24 cellular contexts compared by ENCODE assay signal in the genomic region with DNA sequence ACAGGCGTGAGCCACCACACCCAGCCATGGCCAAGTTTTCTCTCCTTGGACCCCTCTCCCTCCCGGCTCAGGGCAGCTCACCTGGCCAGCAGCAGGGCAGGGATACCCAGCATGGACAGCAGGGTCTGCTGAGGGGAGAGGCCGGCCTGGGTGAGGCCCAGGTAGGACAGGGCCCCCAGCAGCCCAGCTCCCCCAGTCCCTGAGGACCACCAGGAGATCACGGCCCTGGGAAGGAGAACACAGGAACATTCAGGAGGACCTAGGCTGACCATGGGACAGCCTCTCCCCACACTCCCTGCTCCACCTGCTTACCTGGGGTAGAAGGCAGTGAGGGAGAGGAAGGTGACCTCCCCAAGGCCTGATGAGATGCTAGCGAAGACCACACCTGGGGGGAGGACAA. TPM values are rescaled to one million over a fixed set of nuclear protein-coding genes. Genes with fewer than 3 reads are reported as not detected.
DNase-seq lines count a peak whose midpoint lies in the region; ATAC-seq and TF ChIP-seq lines count a peak whose summit lies in the region.
"Had no signal": no experiment of that assay in that cellular context is flagged by ENCODE, and none has a peak within 500 bp of the region (broad histone marks: within the 10 kb centered on the region; RNA-seq: fewer than 3 reads in every experiment).

No MANE protein-coding gene starts in this region.

- no peak overlapping the region for H2AK5ac ChIP-seq in neuronal stem cell (ENCODE audit: low read depth, low read length)

- ATAC-seq in CD4-positive, alpha-beta T cell (ENCODE audit: poor library complexity): no peak
- ATAC-seq in HG02884 (IDR thresholded peaks at IDR 0.05; ENCODE audit: unreplicated experiment): no peak
- no peak for ATAC-seq in CD8-positive, alpha-beta T cell

- no peak overlapping the region for H3K4ac ChIP-seq in neuronal stem cell (ENCODE audit: low read length)

- peaks cover 61 to 80% of the 10 kb centered on the region in 2 donors for H3K36me3 Mint-ChIP-seq in CD14-positive monocyte
- peaks cover 59% of the 10 kb centered on the region for H3K36me3 Mint-ChIP-seq in CD4-positive, alpha-beta T cell (ENCODE audit: low read depth)
- H3K36me3 Mint-ChIP-seq in chondrocyte (ENCODE audit: low read depth): peaks cover 11% of the 10 kb centered on the region
- H3K36me3 Mint-ChIP-seq in CD8-positive, alpha-beta T cell: peaks cover 66% of the 10 kb centered on the region

- no peak overlapping the region for H2BK5ac ChIP-seq in neuronal stem cell (ENCODE audit: low read length)

- no peak overlapping the region for H3K4me2 ChIP-seq in neuronal stem cell (ENCODE audit: insufficient read depth, low read length, poor library complexity, severe bottlenecking)

- H2AFZ ChIP-seq in neuronal stem cell (ENCODE audit: low read length): no peak overlapping the region
- H2AFZ ChIP-seq: GM23248 had no signal

- H3K14ac ChIP-seq in neuronal stem cell (ENCODE audit: low read length): no peak overlapping the region

- peak overlapping the region; percentile 35 for H3K27ac ChIP-seq in CD4-positive, alpha-beta T cell (ENCODE audit: low read depth, low read length)
- H3K27ac ChIP-seq in neuronal stem cell (replicated peaks; ENCODE audit: low read length) (no peak overlapping the region), adrenal gland (no peak overlapping the region)
- no peak overlapping the region for H3K27ac ChIP-seq in CD8-positive, alpha-beta T cell (ENCODE audit: low read depth, low read length)
- H3K27ac ChIP-seq: GM23248 had no signal

- TF ChIP-seq CTCF in CD14-positive monocyte (IDR thresholded peaks at IDR 0.05) (no peak), chondrocyte (IDR thresholded peaks at IDR 0.05) (no peak), adrenal gland (IDR thresholded peaks at IDR 0.05) (no peak)
- TF ChIP-seq CTCF in CD4-positive, alpha-beta T cell (IDR thresholded peaks at IDR 0.05): no peak
- no peak for TF ChIP-seq CTCF in CD8-positive, alpha-beta T cell (IDR thresholded peaks at IDR 0.05)

- H3K9me3 ChIP-seq in CD4-positive, alpha-beta T cell (ENCODE audit: control insufficient read depth, low read length): no peaks in the 10 kb centered on the region
- H3K9me3 ChIP-seq in neuronal stem cell (replicated peaks in 1 of 2; ENCODE audit: control insufficient read depth in 2 of 2, insufficient read depth in 1 of 2, low read depth in 1 of 2, low read length in 2 of 2): no peaks in the 10 kb centered on the region
- H3K9me3 ChIP-seq in adrenal gland (replicated peaks in 1 of 3): no peaks in the 10 kb centered on the region
- no peaks in the 10 kb centered on the region for H3K9me3 ChIP-seq in CD8-positive, alpha-beta T cell (ENCODE audit: low read length)

- H3K18ac ChIP-seq in neuronal stem cell (ENCODE audit: low read length): no peak overlapping the region

- H3K27me3 ChIP-seq in CD4-positive, alpha-beta T cell (ENCODE audit: control insufficient read depth, insufficient read depth, low read length): no peaks in the 10 kb centered on the region
- H3K27me3 ChIP-seq in neuronal stem cell (ENCODE audit: control insufficient read depth in 3 of 3, insufficient read depth in 3 of 3, low read depth in 1 of 3, low read length in 3 of 3): no peaks in the 10 kb centered on the region
- no peaks in the 10 kb centered on the region for H3K27me3 ChIP-seq in adrenal gland
- no peaks in the 10 kb centered on the region for H3K27me3 ChIP-seq in CD8-positive, alpha-beta T cell (ENCODE audit: insufficient read depth, low read length)

- POLR2A ChIA-PET in CD4-positive, alpha-beta T cell (lab: Charles Lee): interaction anchor here (2.3 kb wide), 1 partner anchor 8 kb away, joined by 8 read pairs; the partner anchor contains the start of gene APOBR
- POLR2A ChIA-PET in CD8-positive, alpha-beta T cell (lab: Charles Lee): no interaction called here

- peak overlapping the region; percentile 60 for H3K9ac ChIP-seq in neuronal stem cell (ENCODE audit: low read depth, low read length, poor library complexity)
- H3K9ac ChIP-seq: GM23248 had no signal

- H3K9me3 Mint-ChIP-seq in CD14-positive monocyte (no peaks in the 10 kb centered on the region), chondrocyte (ENCODE audit: low read depth) (no peaks in the 10 kb centered on the region)
- H3K9me3 Mint-ChIP-seq in CD4-positive, alpha-beta T cell: no peaks in the 10 kb centered on the region
- H3K9me3 Mint-ChIP-seq in CD8-positive, alpha-beta T cell: no peaks in the 10 kb centered on the region
- H3K9me3 Mint-ChIP-seq: CD4-positive, CD25-positive, alpha-beta regulatory T cell had no signal

- H3K36me3 ChIP-seq in neuronal stem cell (replicated peaks in 1 of 2; ENCODE audit: control insufficient read depth in 2 of 2, insufficient read depth in 2 of 2, low read length in 2 of 2) (peaks cover 17 to 44% of the 10 kb centered on the region in 2 donors), adrenal gland (replicated peaks in 1 of 2) (peaks cover 0 to 61% of the 10 kb centered on the region in 2 donors)
- peaks cover 28% of the 10 kb centered on the region for H3K36me3 ChIP-seq in CD8-positive, alpha-beta T cell (ENCODE audit: insufficient read depth, low read length)

- no CpG with 5 or more reads among the region's 5 CpGs for WGBS in neuronal stem cell (ENCODE audit: extremely low coverage in 2 of 2, insufficient read length in 2 of 2, insufficient replicate concordance in 1 of 2), 2 donors
- 99 to 100% (median 100%) methylated on average over 2 to 5 of the region's 5 CpGs for WGBS in adrenal gland, 4 donors

- no peak overlapping the region for H2BK12ac ChIP-seq in neuronal stem cell (ENCODE audit: low read length)

- H3K4me3 ChIP-seq in neuronal stem cell (ENCODE audit: low read length in 2 of 2) (no peak overlapping the region), adrenal gland (no peak overlapping the region)
- H3K4me3 ChIP-seq in CD8-positive, alpha-beta T cell (ENCODE audit: low read depth, low read length): no peak overlapping the region
- H3K4me3 ChIP-seq: GM23248 had no signal

- H4K91ac ChIP-seq in neuronal stem cell (ENCODE audit: low read depth, low read length, poor library complexity): no peak overlapping the region

- H3K4me3 Mint-ChIP-seq in CD14-positive monocyte: no peak overlapping the region
- no peak overlapping the region for H3K4me3 Mint-ChIP-seq in CD4-positive, alpha-beta T cell
- H3K4me3 Mint-ChIP-seq in chondrocyte (ENCODE audit: unreplicated experiment): no peak overlapping the region
- no peak overlapping the region for H3K4me3 Mint-ChIP-seq in CD8-positive, alpha-beta T cell
- H3K4me3 Mint-ChIP-seq: CD4-positive, CD25-positive, alpha-beta regulatory T cell had no signal

- TF ChIP-seq POLR2A in adrenal gland (IDR thresholded peaks at IDR 0.05): no peak

- H3K4me1 ChIP-seq in neuronal stem cell (ENCODE audit: control insufficient read depth in 2 of 2, insufficient read depth in 1 of 2, low read depth in 1 of 2, low read length in 2 of 2) (no peaks in the 10 kb centered on the region), adrenal gland (replicated peaks in 1 of 2) (peaks cover 6 to 7% of the 10 kb centered on the region in 2 donors)
- no peaks in the 10 kb centered on the region for H3K4me1 ChIP-seq in CD8-positive, alpha-beta T cell (ENCODE audit: insufficient read depth, low read length)

- intact Hi-C loops in CD14-positive monocyte (cut with micrococcal nuclease) (no loop called here), adrenal gland (cut with DNase I) (no loop called here)
- intact Hi-C loops in CD4-positive, alpha-beta T cell (cut with DNase I, micrococcal nuclease): no loop called here
- intact Hi-C loops in CD8-positive, alpha-beta T cell (cut with DNase I, micrococcal nuclease): no loop called here

- no peak overlapping the region for H4K8ac ChIP-seq in neuronal stem cell (ENCODE audit: low read depth, low read length)

- DNase-seq in CD14-positive monocyte (ENCODE audit: low spot score) (peak; percentile 34), chondrocyte (ENCODE audit: low spot score) (peak; percentile 56), neuronal stem cell (ENCODE audit: low spot score) (no peak), NCI-H128 (lab: John Stamatoyannopoulos, UW; ENCODE audit: unreplicated experiment) (no peak), adrenal gland (no peak)
- DNase-seq in CD4-positive, alpha-beta T cell: no peak
- no peak for DNase-seq in CD8-positive, alpha-beta T cell
- DNase-seq: C1 segment of cervical spinal cord; Calu3; CD4-positive, CD25-positive, alpha-beta regulatory T cell; COR-L47; DMS53; DMS79 treated with DMSO at 0.1 percent for 48 hours; GF-D8; GM23248; H7; HCEC 1CT had no signal

- no peak overlapping the region for H3K23ac ChIP-seq in neuronal stem cell (ENCODE audit: low read depth, low read length, poor library complexity)

- H3K27me3 Mint-ChIP-seq in CD14-positive monocyte (ENCODE audit: low read depth in 3 of 3): no peaks in the 10 kb centered on the region
- H3K27me3 Mint-ChIP-seq in CD4-positive, alpha-beta T cell: no peaks in the 10 kb centered on the region
- no peaks in the 10 kb centered on the region for H3K27me3 Mint-ChIP-seq in chondrocyte (ENCODE audit: low read depth)
- no peaks in the 10 kb centered on the region for H3K27me3 Mint-ChIP-seq in CD8-positive, alpha-beta T cell (ENCODE audit: low read depth)
- H3K27me3 Mint-ChIP-seq: CD4-positive, CD25-positive, alpha-beta regulatory T cell had no signal

- H3K79me1 ChIP-seq in neuronal stem cell (ENCODE audit: low read depth, low read length): no peaks in the 10 kb centered on the region

- CTCF ChIA-PET in CD4-positive, alpha-beta T cell (lab: Charles Lee): no interaction called here
- CTCF ChIA-PET in CD8-positive, alpha-beta T cell (lab: Charles Lee): no interaction called here

- H3K27ac Mint-ChIP-seq in CD14-positive monocyte (peak overlapping the region in 1 of 7 donors; percentile 62), chondrocyte (ENCODE audit: unreplicated experiment) (no peak overlapping the region)
- H3K27ac Mint-ChIP-seq in CD4-positive, alpha-beta T cell: peak overlapping the region; percentile 20
- no peak overlapping the region for H3K27ac Mint-ChIP-seq in CD8-positive, alpha-beta T cell

- no peak overlapping the region for H2BK120ac ChIP-seq in neuronal stem cell (ENCODE audit: low read depth, low read length)

- H3K4me1 Mint-ChIP-seq in CD14-positive monocyte (peaks cover 13% of the 10 kb centered on the region), chondrocyte (ENCODE audit: low read depth) (peaks cover 3% of the 10 kb centered on the region)
- H3K4me1 Mint-ChIP-seq in CD4-positive, alpha-beta T cell (ENCODE audit: low read depth): peaks cover 11% of the 10 kb centered on the region
- H3K4me1 Mint-ChIP-seq in CD8-positive, alpha-beta T cell (ENCODE audit: low read depth): peaks cover 21% of the 10 kb centered on the region

- no peak overlapping the region for H2BK15ac ChIP-seq in neuronal stem cell (ENCODE audit: low read length)

RNA-seq across cellular contexts. Expression of gene CLN3, which starts 5.6 kb away (rescaled TPM):
- polyA plus RNA-seq in CD14-positive monocyte (10 to 100 TPM; 37.0 to 50.2 TPM), adrenal gland (10 to 100 TPM; 19.0 to 25.9 (median 19.4) TPM)
- total RNA-seq in CD4-positive, alpha-beta T cell: 10 to 100 TPM; 42.7 to 46.3 TPM
- total RNA-seq in chondrocyte (28.0 to 31.7 TPM (median 29.3 TPM) in 3 replicates), adrenal gland (10 to 100 TPM; 25.6 to 78.0 (median 45.5) TPM)
- polyA plus RNA-seq in neuronal stem cell (2013, experiment 1 of 2): 10.9 TPM
- 11.3 TPM for polyA plus RNA-seq in neuronal stem cell (2013, experiment 2 of 2)
- total RNA-seq in CD8-positive, alpha-beta T cell: 10 to 100 TPM; 37.0 to 43.2 TPM

RNA-seq across cellular contexts. Expression of gene APOBR, which starts 8.2 kb away (rescaled TPM):
- 1 to 10 TPM; 1.9 to 3.8 TPM for polyA plus RNA-seq in CD14-positive monocyte
- total RNA-seq in CD4-positive, alpha-beta T cell: 1 to 10 TPM; 5.6 to 6.1 TPM
- 0.07 TPM in 1 of 3 replicates, not detected in the others for total RNA-seq in chondrocyte
- 0.01 TPM for polyA plus RNA-seq in neuronal stem cell (2013, experiment 1 of 2)
- 0.03 TPM for polyA plus RNA-seq in neuronal stem cell (2013, experiment 2 of 2)
- total RNA-seq in adrenal gland: 1 to 10 TPM; 1.9 to 4.6 (median 2.5) TPM
- polyA plus RNA-seq in adrenal gland: 10 to 100 TPM in 1 of 3 donors, 1 to 10 TPM in 1, under 1 TPM in 1; 0.99 to 18.2 (median 5.8) TPM
- 1 to 10 TPM; 6.3 TPM for total RNA-seq in CD8-positive, alpha-beta T cell
- total RNA-seq: A172, A673, GM23248, H1, H7 had no signal
- polyA plus RNA-seq: BJ, GM23248, H1 had no signal

RNA-seq across cellular contexts. Expression of gene NPIPB7, which starts 14.1 kb away (rescaled TPM):
- polyA plus RNA-seq in CD14-positive monocyte: not detected
- total RNA-seq in CD4-positive, alpha-beta T cell: not detected
- 0.45 TPM in 1 of 3 replicates, not detected in the others for total RNA-seq in chondrocyte
- polyA plus RNA-seq in neuronal stem cell (2013, experiment 1 of 2): 0.17 TPM
- polyA plus RNA-seq in neuronal stem cell (2013, experiment 2 of 2): 0.07 TPM
- total RNA-seq in adrenal gland: under 1 TPM in 2 of 8 donors, not detected in 6; 0.18 to 0.51 TPM
- under 1 TPM; 0.16 to 0.56 (median 0.54) TPM for polyA plus RNA-seq in adrenal gland
- total RNA-seq in CD8-positive, alpha-beta T cell: not detected
- total RNA-seq: A172; A673; Calu3; CD4-positive, CD25-positive, alpha-beta regulatory T cell; Daoy; G401; GM23248; H1; H7 had no signal
- polyA plus RNA-seq: BJ; CD4-positive, CD25-positive, alpha-beta regulatory T cell; GM23248 had no signal

RNA-seq across cellular contexts. Expression of gene IL27, which starts 20.4 kb away (rescaled TPM):
- polyA plus RNA-seq in CD14-positive monocyte (1 to 10 TPM in 1 of 2 donors, under 1 TPM in 1; 0.43 to 1.2 TPM), adrenal gland (1 to 10 TPM in 1 of 3 donors, under 1 TPM in 1, not detected in 1; 0.17 to 2.1 TPM)
- not detected for total RNA-seq in CD4-positive, alpha-beta T cell
- total RNA-seq in chondrocyte (not detected in 3 replicates), adrenal gland (1 to 10 TPM in 1 of 8 donors, under 1 TPM in 2, not detected in 5; 0.29 to 1.7 (median 0.32) TPM)
- polyA plus RNA-seq in neuronal stem cell (2013, experiment 1 of 2): not detected
- polyA plus RNA-seq in neuronal stem cell (2013, experiment 2 of 2): not detected
- not detected for total RNA-seq in CD8-positive, alpha-beta T cell
- total RNA-seq: A172; A673; Calu3; CD4-positive, CD25-positive, alpha-beta regulatory T cell; Daoy; G401; GM23248; H1; H7 had no signal
- polyA plus RNA-seq: BJ; CD4-positive, CD25-positive, alpha-beta regulatory T cell; GM23248; H1 had no signal

RNA-seq across cellular contexts. Expression of gene NUPR1, which starts 52.5 kb away (rescaled TPM):
- polyA plus RNA-seq in CD14-positive monocyte (1 to 10 TPM in 1 of 2 donors, not detected in 1; 1.9 TPM), adrenal gland (100 to 1,000 TPM; 123 to 317 (median 305) TPM)
- not detected for total RNA-seq in CD4-positive, alpha-beta T cell
- total RNA-seq in chondrocyte (39.1 to 300 TPM (median 289 TPM) in 3 replicates), adrenal gland (100 to 1,000 TPM in 6 of 8 donors, 10 to 100 TPM in 2; 63.4 to 746 (median 226) TPM)
- polyA plus RNA-seq in neuronal stem cell (2013, experiment 1 of 2): 0.06 TPM
- 0.01 TPM for polyA plus RNA-seq in neuronal stem cell (2013, experiment 2 of 2)
- not detected for total RNA-seq in CD8-positive, alpha-beta T cell
- total RNA-seq: CD4-positive, CD25-positive, alpha-beta regulatory T cell; H7 had no signal
- polyA plus RNA-seq: CD4-positive, CD25-positive, alpha-beta regulatory T cell had no signal

Comparison
In these comparisons a context has a peak if more than half of its experiments do, and no peak if none do; other contexts are left out.
1. DNase-seq: peak in CD14-positive monocyte (single experiment) and chondrocyte (single experiment); none in CD4-positive, alpha-beta T cell (0 of 10), neuronal stem cell (single experiment), NCI-H128 (single experiment), adrenal gland (0 of 7) and CD8-positive, alpha-beta T cell (0 of 7).